ENCODE assay signal across 14 cellular contexts in genomic region chr10:100710151-100710871, GRCh38. TPM values are rescaled to one million over a fixed set of nuclear protein-coding genes. Genes with fewer than 3 reads are reported as not detected.
DNase-seq lines count a peak whose midpoint lies in the region; ATAC-seq and TF ChIP-seq lines count a peak whose summit lies in the region.
"Had no signal": no experiment of that assay in that cellular context is flagged by ENCODE, and none has a peak within 500 bp of the region (broad histone marks: within the 10 kb centered on the region; RNA-seq: fewer than 3 reads in every experiment).

No MANE protein-coding gene starts in this region.

- no peaks in the 10 kb centered on the region for H3K36me3 Mint-ChIP-seq in T-cell

- intact Hi-C loops in spleen (cut with DNase I; ENCODE audit: low total_unique reads), result no loop called here

- POLR2A ChIA-PET in T-cell (lab: Charles Lee), result interaction anchor here in 1 of 2 donors (0.6 kb wide), 1 partner anchor 874 kb away, joined by 9 read pairs; no protein-coding TSS in a partner anchor

- H3K9me3 Mint-ChIP-seq in T-cell, result no peaks in the 10 kb centered on the region

- WGBS in spleen, 5 donors, result 6 to 14% (median 7%) methylated on average over 18 to 48 of the region's 48 CpGs

- H3K4me3 ChIP-seq in iPS-18c (ENCODE audit: insufficient read depth, low read depth, low read length) (peak overlapping the region; percentile 41), spleen (peak overlapping the region in 1 of 8 donors; percentile 11)

- no peak overlapping the region for H3K27ac Mint-ChIP-seq in T-cell

- no peaks in the 10 kb centered on the region for H3K36me3 ChIP-seq in spleen
- H3K36me3 ChIP-seq: sigmoid colon had no signal

- H3K9me3 ChIP-seq in iPS-18c (ENCODE audit: control insufficient read depth, insufficient read depth, low read length) (no peaks in the 10 kb centered on the region), spleen (no peaks in the 10 kb centered on the region)

- no peak for ATAC-seq in T-cell (replicated peaks in 1 of 4)
- ATAC-seq: esophagus mucosa had no signal

- peak; percentile 19 for DNase-seq in NCI-H2171 treated with DMSO at 0.1 percent for 48 hours (lab: John Stamatoyannopoulos, UW)
- DNase-seq in NCI-H2171 (lab: John Stamatoyannopoulos, UW), result no peak
- DNase-seq in SK-N-DZ (ENCODE audit: low spot score), result peak; percentile 19
- peak; percentile 49 for DNase-seq in spleen
- DNase-seq in ureter (ENCODE audit: low spot score), result no peak
- no peak for DNase-seq in HUDEP-2 (lab: John Stamatoyannopoulos, UW; ENCODE audit: unreplicated experiment in 76 of 76)
- no peak for DNase-seq in T-cell
- DNase-seq: amniotic stem cell, NCI-H446 treated with DMSO at 0.1 percent for 48 hours, sigmoid colon had no signal

- no peak overlapping the region for H3K4me3 Mint-ChIP-seq in T-cell

- CTCF ChIA-PET in T-cell (lab: Charles Lee), result interaction anchor here in 1 of 2 donors (0.5 kb wide), 1 partner anchor 282 kb away, joined by 6 read pairs; no protein-coding TSS in a partner anchor

- H3K27me3 Mint-ChIP-seq in T-cell, result peaks cover 79% of the 10 kb centered on the region in 2 donors

- H3K4me1 ChIP-seq in spleen, result peaks cover 0 to 19% (median 7%) of the 10 kb centered on the region in 6 donors

- peaks cover 3 to 100% (median 75%) of the 10 kb centered on the region in 7 donors for H3K27me3 ChIP-seq in spleen (replicated peaks in 1 of 7)

- no peak overlapping the region for H3K27ac ChIP-seq in spleen
- H3K27ac ChIP-seq: sigmoid colon had no signal

- TF ChIP-seq CTCF in spleen (IDR thresholded peaks at IDR 0.05 in 8 of 11, conservative IDR thresholded peaks at IDR 0.05 in 3 of 11), result no peak

- H3K4me1 Mint-ChIP-seq in T-cell, result peaks cover 8 to 11% (median 9%) of the 10 kb centered on the region in 3 donors

- no peak for TF ChIP-seq POLR2A in spleen (IDR thresholded peaks at IDR 0.05)

RNA-seq across cellular contexts. Expression of gene PAX2, which starts 35.1 kb away (rescaled TPM):
- not detected in 2 replicates for polyA plus RNA-seq in SK-N-DZ (2014; cell fraction: cytosol; rRNA removed)
- polyA plus RNA-seq in SK-N-DZ (2014; cell fraction: nucleus; rRNA removed), result not detected in 2 replicates
- total RNA-seq in spleen, result not detected
- polyA plus RNA-seq in spleen, result not detected
- 0.52 TPM for total RNA-seq in ureter
- total RNA-seq in T-cell, result not detected
- total RNA-seq: esophagus mucosa, HT-29, lower leg skin, sigmoid colon had no signal
- polyA plus RNA-seq: sigmoid colon had no signal

Comparison
In these comparisons a context has a peak if more than half of its experiments do, and no peak if none do; other contexts are left out.
1. DNase-seq: peak in NCI-H2171 treated with DMSO at 0.1 percent for 48 hours (single experiment), SK-N-DZ (single experiment) and spleen (single experiment); none in NCI-H2171 (single experiment), ureter (single experiment), HUDEP-2 (0 of 76) and T-cell (0 of 34).